Comparison of ENCODE assay signal across 15 cellular contexts in the genomic region with DNA sequence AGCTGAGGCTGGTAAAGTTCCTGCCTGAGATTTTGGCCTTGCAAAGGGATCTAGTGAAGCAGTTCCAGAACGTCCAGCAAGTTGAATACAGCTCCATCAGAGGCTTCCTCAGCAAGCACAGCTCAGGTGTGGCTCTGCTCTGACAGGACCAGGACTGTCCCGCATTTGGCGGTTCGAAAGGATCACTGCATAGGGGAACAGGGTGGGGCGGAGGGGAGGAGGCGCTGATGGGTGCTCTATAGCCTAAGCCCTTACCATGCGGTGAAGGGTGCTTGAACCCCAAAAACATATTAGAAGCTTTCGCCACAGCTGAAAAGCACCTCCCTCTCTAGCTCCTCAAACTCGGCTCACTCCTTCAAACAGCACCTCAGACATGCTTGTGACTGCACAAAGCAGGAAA.
"Had no signal": no experiment of that assay in that cellular context is flagged by ENCODE, and none has a peak within 500 bp of the region (broad histone marks: within the 10 kb centered on the region; RNA-seq: fewer than 3 reads in every experiment).

No MANE protein-coding gene starts in this region.

- H3K4me3 ChIP-seq: pancreas, suprapubic skin had no signal

- H3K4me1 Mint-ChIP-seq: neural crest cell had no signal

- H3K27ac ChIP-seq: pancreas, suprapubic skin had no signal

- H3K9ac ChIP-seq: SK-N-SH had no signal

- H3K4me3 Mint-ChIP-seq: activated naive CD8-positive, alpha-beta T cell treated with anti-CD3 and anti-CD28 coated beads for 36 hours; activated T-helper 1 cell treated with anti-CD3 and anti-CD28 coated beads, Interleukin-12 subunit alpha, Interleukin-12 subunit beta, Interleukin-2, Interleukin-4 antibody, amounts not matched to agents 30 ng/mL and 10 ng/mL and 1 ng/mL, durations not matched to agents 14 hours and 24 hours and 36 hours; neural crest cell; type B pancreatic cell had no signal

- DNase-seq: activated CD4-positive, alpha-beta T cell treated with anti-CD3 and anti-CD28 coated beads, Interleukin-2, amount 50 U/mL, for 4 hours; activated CD8-positive, alpha-beta memory T cell treated with anti-CD3 and anti-CD28 coated beads, Interleukin-2, amount 50 U/mL, for 4 hours; activated naive CD8-positive, alpha-beta T cell treated with anti-CD3 and anti-CD28 coated beads for 36 hours; anterior cingulate cortex; mammary epithelial cell; pancreas; SK-N-SH; small intestine; stimulated activated CD4-positive, alpha-beta T cell treated with anti-CD3 and anti-CD28 coated beads, Interleukin-1b, Interleukin-23, amount 100 ng/mL, for 48 hours; stimulated activated naive CD4-positive, alpha-beta T cell had no signal

- H3K9me2 ChIP-seq: SK-N-SH had no signal

- H3K4me1 ChIP-seq: pancreas, suprapubic skin had no signal

- H3K4me2 ChIP-seq: SK-N-SH had no signal

- H3K9me3 Mint-ChIP-seq: activated naive CD8-positive, alpha-beta T cell treated with anti-CD3 and anti-CD28 coated beads for 36 hours; activated T-helper 1 cell treated with anti-CD3 and anti-CD28 coated beads, Interleukin-12 subunit alpha, Interleukin-12 subunit beta, Interleukin-2, Interleukin-4 antibody, amounts not matched to agents 30 ng/mL and 10 ng/mL and 1 ng/mL, durations not matched to agents 14 hours and 24 hours and 36 hours; neural crest cell; type B pancreatic cell had no signal

- H3K9me3 ChIP-seq: pancreas, SK-N-SH, suprapubic skin had no signal

- H3K27ac Mint-ChIP-seq: type B pancreatic cell had no signal

- H3K27me3 Mint-ChIP-seq: activated naive CD8-positive, alpha-beta T cell treated with anti-CD3 and anti-CD28 coated beads for 36 hours; type B pancreatic cell had no signal

- H3K27me3 ChIP-seq: pancreas, suprapubic skin had no signal

- ATAC-seq: pancreas, Right ventricle myocardium inferior had no signal
